In genomic region chr11:9747816-9748215, GRCh38 we compare ENCODE assay signal across 12 cellular contexts.
DNase-seq lines count a peak whose midpoint lies in the region; ATAC-seq and TF ChIP-seq lines count a peak whose summit lies in the region.
"Had no signal": no experiment of that assay in that cellular context is flagged by ENCODE, and none has a peak within 500 bp of the region (broad histone marks: within the 10 kb centered on the region; RNA-seq: fewer than 3 reads in every experiment).

No MANE protein-coding gene starts in this region.

- ATAC-seq in GM23338 (peak; percentile 52), gastroesophageal sphincter (peak; percentile 56), GM18511 (IDR thresholded peaks at IDR 0.05; ENCODE audit: unreplicated experiment) (no peak)
- no peak for ATAC-seq in stimulated activated naive B cell treated with anti-CD40 and anti-IgM and Interleukin-4, amounts not matched to agents 10 μg/mL and 1 μg/mL and 100 μg/mL, for 72 hours (replicated peaks)

- 20 to 53% methylated on average over 1 to 5 of the region's 5 CpGs for WGBS in gastroesophageal sphincter (ENCODE audit: low coverage in 1 of 2), 2 donors

- H3K4me2 ChIP-seq in GM23338, result no peak overlapping the region

- peaks cover 6% of the 10 kb centered on the region; the same call in 1 of the 2 replicates for H3K79me2 ChIP-seq in GM23338 (replicated peaks; ENCODE audit: insufficient read depth)

- no peak overlapping the region for H3K4me3 ChIP-seq in GM23338
- H3K4me3 ChIP-seq in Peyer's patch, result no peak overlapping the region
- no peak overlapping the region for H3K4me3 ChIP-seq in gastroesophageal sphincter
- H3K4me3 ChIP-seq: body of pancreas, heart left ventricle had no signal

- peak overlapping the region; percentile 16; the same call in 1 of the 2 replicates for H3K27ac Mint-ChIP-seq in GM23338
- peak overlapping the region; percentile 60 for H3K27ac Mint-ChIP-seq in stimulated activated naive B cell treated with anti-CD40 and anti-IgM and Interleukin-4, amounts not matched to agents 10 μg/mL and 1 μg/mL and 100 μg/mL, for 72 hours

- H3K27me3 Mint-ChIP-seq in GM23338 (ENCODE audit: insufficient read depth, low read depth, poor library complexity), result peaks cover 2% of the 10 kb centered on the region
- no peaks in the 10 kb centered on the region for H3K27me3 Mint-ChIP-seq in stimulated activated naive B cell treated with anti-CD40 and anti-IgM and Interleukin-4, amounts not matched to agents 10 μg/mL and 1 μg/mL and 100 μg/mL, for 72 hours

- H4K20me1 ChIP-seq in GM23338 (replicated peaks; ENCODE audit: insufficient read depth), result no peaks in the 10 kb centered on the region

- H3K9me3 ChIP-seq in Peyer's patch, result no peaks in the 10 kb centered on the region
- no peaks in the 10 kb centered on the region for H3K9me3 ChIP-seq in gastroesophageal sphincter
- H3K9me3 ChIP-seq: body of pancreas, heart left ventricle had no signal

- H3K36me3 ChIP-seq in GM23338 (ENCODE audit: insufficient read depth) (peaks cover 13% of the 10 kb centered on the region), Peyer's patch (peaks cover 0 to 29% (median 0%) of the 10 kb centered on the region in 3 donors), gastroesophageal sphincter (peaks cover 0 to 50% of the 10 kb centered on the region in 2 donors)

- H3F3A ChIP-seq in GM23338 (replicated peaks; ENCODE audit: low read depth), result peaks cover 2% of the 10 kb centered on the region; the same call in 1 of the 2 replicates

- H2AFZ ChIP-seq in GM23338, result no peak overlapping the region

- H3K4me1 ChIP-seq in GM23338 (ENCODE audit: insufficient read depth), result no peaks in the 10 kb centered on the region
- H3K4me1 ChIP-seq in Peyer's patch, result peaks cover 0 to 16% (median 0%) of the 10 kb centered on the region in 4 donors
- peaks cover 0 to 37% (median 11%) of the 10 kb centered on the region in 3 donors for H3K4me1 ChIP-seq in gastroesophageal sphincter

- H3K27me3 ChIP-seq in GM23338 (ENCODE audit: insufficient read depth) (no peaks in the 10 kb centered on the region), Peyer's patch (no peaks in the 10 kb centered on the region), gastroesophageal sphincter (no peaks in the 10 kb centered on the region)
- H3K27me3 ChIP-seq: body of pancreas, heart left ventricle had no signal

- H3K9me2 ChIP-seq in GM23338 (ENCODE audit: insufficient read depth), result no peaks in the 10 kb centered on the region

- no peak for TF ChIP-seq POLR2A in Peyer's patch (IDR thresholded peaks at IDR 0.05)
- TF ChIP-seq POLR2A in gastroesophageal sphincter (IDR thresholded peaks at IDR 0.05), result no peak

- peak overlapping the region; percentile 22; the same call in 1 of the 2 replicates for H3K27ac ChIP-seq in GM23338 (ENCODE audit: low read depth)
- H3K27ac ChIP-seq in Peyer's patch, result peak overlapping the region in 3 of 4 donors; percentile 24 to 71 (median 32)
- H3K27ac ChIP-seq in gastroesophageal sphincter, result peak overlapping the region in 3 of 4 donors; percentile 20 to 67 (median 40)

- H3K36me3 Mint-ChIP-seq in GM23338 (ENCODE audit: low read depth), result peaks cover 31% of the 10 kb centered on the region
- H3K36me3 Mint-ChIP-seq in stimulated activated naive B cell treated with anti-CD40 and anti-IgM and Interleukin-4, amounts not matched to agents 10 μg/mL and 1 μg/mL and 100 μg/mL, for 72 hours, result peaks cover 42 to 60% of the 10 kb centered on the region in 2 donors

- TF ChIP-seq CTCF in GM23338 (conservative IDR thresholded peaks at IDR 0.05; ENCODE audit: low read depth in 2 of 2) (no peak), Peyer's patch (IDR thresholded peaks at IDR 0.05) (no peak), gastroesophageal sphincter (IDR thresholded peaks at IDR 0.05) (no peak)

- DNase-seq in GM23338 (ENCODE audit: low spot score), result no peak
- no peak for DNase-seq in Peyer's patch
- DNase-seq in stimulated activated naive B cell treated with anti-CD40 and anti-IgM and Interleukin-4, amounts not matched to agents 10 μg/mL and 1 μg/mL and 100 μg/mL, for 72 hours, result no peak
- DNase-seq in stimulated activated CD8-positive, alpha-beta memory T cell treated with anti-CD3 and anti-CD28 coated beads, Interleukin-4, amount 100 ng/mL, for 48 hours, result no peak
- no peak for DNase-seq in NCI-H1694 (lab: John Stamatoyannopoulos, UW)
- DNase-seq in GDM1 (lab: John Stamatoyannopoulos, UW), result no peak
- DNase-seq: NCI-H1105, NCI-H2171 had no signal

- H3K9me3 Mint-ChIP-seq in GM23338, result peaks cover 2% of the 10 kb centered on the region; the same call in 1 of the 3 replicates
- H3K9me3 Mint-ChIP-seq in stimulated activated naive B cell treated with anti-CD40 and anti-IgM and Interleukin-4, amounts not matched to agents 10 μg/mL and 1 μg/mL and 100 μg/mL, for 72 hours, result no peaks in the 10 kb centered on the region

- TF ChIP-seq EP300 in gastroesophageal sphincter (IDR thresholded peaks at IDR 0.05), result no peak

- H3K4me1 Mint-ChIP-seq in GM23338, result peaks cover 6% of the 10 kb centered on the region; the same call in 2 of the 3 replicates
- peaks cover 47 to 59% of the 10 kb centered on the region in 2 donors for H3K4me1 Mint-ChIP-seq in stimulated activated naive B cell treated with anti-CD40 and anti-IgM and Interleukin-4, amounts not matched to agents 10 μg/mL and 1 μg/mL and 100 μg/mL, for 72 hours

- no peak overlapping the region for H3K4me3 Mint-ChIP-seq in GM23338
- peak overlapping the region; percentile 72 to 73 for H3K4me3 Mint-ChIP-seq in stimulated activated naive B cell treated with anti-CD40 and anti-IgM and Interleukin-4, amounts not matched to agents 10 μg/mL and 1 μg/mL and 100 μg/mL, for 72 hours

TF ChIP-seq in GM23338, 12 proteins besides CTCF, POLR2A, EP300 and RAD21 (continues in another document):
- TF ChIP-seq EZH2 (IDR thresholded peaks at IDR 0.05; ENCODE audit: low read depth, unreplicated experiment), result no peak
- TF ChIP-seq, protein P1, sequence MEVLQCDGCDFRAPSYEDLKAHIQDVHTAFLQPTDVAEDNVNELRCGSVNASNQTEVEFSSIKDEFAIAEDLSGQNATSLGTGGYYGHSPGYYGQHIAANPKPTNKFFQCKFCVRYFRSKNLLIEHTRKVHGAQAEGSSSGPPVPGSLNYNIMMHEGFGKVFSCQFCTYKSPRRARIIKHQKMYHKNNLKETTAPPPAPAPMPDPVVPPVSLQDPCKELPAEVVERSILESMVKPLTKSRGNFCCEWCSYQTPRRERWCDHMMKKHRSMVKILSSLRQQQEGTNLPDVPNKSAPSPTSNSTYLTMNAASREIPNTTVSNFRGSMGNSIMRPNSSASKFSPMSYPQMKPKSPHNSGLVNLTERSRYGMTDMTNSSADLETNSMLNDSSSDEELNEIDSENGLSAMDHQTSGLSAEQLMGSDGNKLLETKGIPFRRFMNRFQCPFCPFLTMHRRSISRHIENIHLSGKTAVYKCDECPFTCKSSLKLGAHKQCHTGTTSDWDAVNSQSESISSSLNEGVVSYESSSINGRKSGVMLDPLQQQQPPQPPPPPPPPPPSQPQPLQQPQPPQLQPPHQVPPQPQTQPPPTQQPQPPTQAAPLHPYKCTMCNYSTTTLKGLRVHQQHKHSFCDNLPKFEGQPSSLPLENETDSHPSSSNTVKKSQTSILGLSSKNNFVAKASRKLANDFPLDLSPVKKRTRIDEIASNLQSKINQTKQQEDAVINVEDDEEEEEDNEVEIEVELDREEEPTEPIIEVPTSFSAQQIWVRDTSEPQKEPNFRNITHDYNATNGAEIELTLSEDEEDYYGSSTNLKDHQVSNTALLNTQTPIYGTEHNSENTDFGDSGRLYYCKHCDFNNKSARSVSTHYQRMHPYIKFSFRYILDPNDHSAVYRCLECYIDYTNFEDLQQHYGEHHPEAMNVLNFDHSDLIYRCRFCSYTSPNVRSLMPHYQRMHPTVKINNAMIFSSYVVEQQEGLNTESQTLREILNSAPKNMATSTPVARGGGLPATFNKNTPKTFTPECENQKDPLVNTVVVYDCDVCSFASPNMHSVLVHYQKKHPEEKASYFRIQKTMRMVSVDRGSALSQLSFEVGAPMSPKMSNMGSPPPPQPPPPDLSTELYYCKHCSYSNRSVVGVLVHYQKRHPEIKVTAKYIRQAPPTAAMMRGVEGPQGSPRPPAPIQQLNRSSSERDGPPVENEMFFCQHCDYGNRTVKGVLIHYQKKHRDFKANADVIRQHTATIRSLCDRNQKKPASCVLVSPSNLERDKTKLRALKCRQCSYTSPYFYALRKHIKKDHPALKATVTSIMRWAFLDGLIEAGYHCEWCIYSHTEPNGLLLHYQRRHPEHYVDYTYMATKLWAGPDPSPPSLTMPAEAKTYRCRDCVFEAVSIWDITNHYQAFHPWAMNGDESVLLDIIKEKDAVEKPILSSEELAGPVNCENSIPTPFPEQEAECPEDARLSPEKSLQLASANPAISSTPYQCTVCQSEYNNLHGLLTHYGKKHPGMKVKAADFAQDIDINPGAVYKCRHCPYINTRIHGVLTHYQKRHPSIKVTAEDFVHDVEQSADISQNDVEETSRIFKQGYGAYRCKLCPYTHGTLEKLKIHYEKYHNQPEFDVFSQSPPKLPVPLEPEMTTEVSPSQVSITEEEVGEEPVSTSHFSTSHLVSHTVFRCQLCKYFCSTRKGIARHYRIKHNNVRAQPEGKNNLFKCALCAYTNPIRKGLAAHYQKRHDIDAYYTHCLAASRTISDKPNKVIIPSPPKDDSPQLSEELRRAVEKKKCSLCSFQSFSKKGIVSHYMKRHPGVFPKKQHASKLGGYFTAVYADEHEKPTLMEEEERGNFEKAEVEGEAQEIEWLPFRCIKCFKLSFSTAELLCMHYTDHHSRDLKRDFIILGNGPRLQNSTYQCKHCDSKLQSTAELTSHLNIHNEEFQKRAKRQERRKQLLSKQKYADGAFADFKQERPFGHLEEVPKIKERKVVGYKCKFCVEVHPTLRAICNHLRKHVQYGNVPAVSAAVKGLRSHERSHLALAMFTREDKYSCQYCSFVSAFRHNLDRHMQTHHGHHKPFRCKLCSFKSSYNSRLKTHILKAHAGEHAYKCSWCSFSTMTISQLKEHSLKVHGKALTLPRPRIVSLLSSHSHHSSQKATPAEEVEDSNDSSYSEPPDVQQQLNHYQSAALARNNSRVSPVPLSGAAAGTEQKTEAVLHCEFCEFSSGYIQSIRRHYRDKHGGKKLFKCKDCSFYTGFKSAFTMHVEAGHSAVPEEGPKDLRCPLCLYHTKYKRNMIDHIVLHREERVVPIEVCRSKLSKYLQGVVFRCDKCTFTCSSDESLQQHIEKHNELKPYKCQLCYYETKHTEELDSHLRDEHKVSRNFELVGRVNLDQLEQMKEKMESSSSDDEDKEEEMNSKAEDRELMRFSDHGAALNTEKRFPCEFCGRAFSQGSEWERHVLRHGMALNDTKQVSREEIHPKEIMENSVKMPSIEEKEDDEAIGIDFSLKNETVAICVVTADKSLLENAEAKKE (CRISPR knock-in tag; IDR thresholded peaks at IDR 0.05), result no peak
- no peak for TF ChIP-seq JUNB (IDR thresholded peaks at IDR 0.05; ENCODE audit: unreplicated experiment)

Comparison
In these comparisons a context has a peak if more than half of its experiments do, and no peak if none do; other contexts are left out.
1. ATAC-seq: peak in GM23338 (single experiment) and gastroesophageal sphincter (single experiment); none in stimulated activated naive B cell treated with anti-CD40 and anti-IgM and Interleukin-4, amounts not matched to agents 10 μg/mL and 1 μg/mL and 100 μg/mL, for 72 hours (0 of 2) and GM18511 (single experiment).
2. Peak in every context shown above with its lines, with median percentiles within 50 percentile points of each other: H3K27ac ChIP-seq.